ENCODE assay signal across 20 cellular contexts in the genomic region with DNA sequence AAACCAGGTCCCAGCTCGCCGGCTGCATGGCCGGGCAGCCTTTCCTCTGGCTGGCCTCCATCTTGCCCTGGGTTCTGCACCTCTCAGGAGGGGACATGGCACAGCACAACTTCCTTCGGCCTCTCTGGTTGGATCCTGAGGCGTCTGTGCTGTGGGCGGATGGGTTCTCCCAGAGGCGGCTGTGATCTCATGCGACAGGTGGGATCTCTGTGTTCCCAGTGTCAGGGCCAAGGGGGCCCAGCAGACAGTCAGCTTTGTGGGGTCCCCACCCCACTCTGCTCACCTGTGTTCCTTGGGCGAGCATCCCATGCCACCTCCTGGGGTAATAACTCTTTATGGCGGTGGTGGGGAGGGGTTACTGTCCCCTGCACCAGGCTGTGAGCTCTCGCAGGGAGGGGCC. TPM values are rescaled to one million over a fixed set of nuclear protein-coding genes. Genes with fewer than 3 reads are reported as not detected.
A peak's percentile ranks its signal among the peaks of the same experiment; 100 is the strongest.
DNase-seq lines count a peak whose midpoint lies in the region; ATAC-seq and TF ChIP-seq lines count a peak whose summit lies in the region.
"Had no signal": no experiment of that assay in that cellular context is flagged by ENCODE, and none has a peak within 500 bp of the region (broad histone marks: within the 10 kb centered on the region; RNA-seq: fewer than 3 reads in every experiment).

No MANE protein-coding gene starts in this region.

- peak; percentile 1 for DNase-seq in Ammon's horn (ENCODE audit: low spot score)
- no peak for DNase-seq in PC-3
- no peak for DNase-seq in dorsolateral prefrontal cortex
- no peak for DNase-seq in neuronal stem cell (ENCODE audit: low spot score)
- DNase-seq in midbrain (lab: John Stamatoyannopoulos, UW): no peak
- DNase-seq in DMS114 treated with DMSO at 0.1 percent for 48 hours (lab: John Stamatoyannopoulos, UW; ENCODE audit: unreplicated experiment): no peak
- no peak for DNase-seq in GM10248 (ENCODE audit: extremely low spot score)
- DNase-seq: C1 segment of cervical spinal cord; CD8-positive, alpha-beta memory T cell; DND-41; HCEC 1CT; NCI-H1092 treated with DMSO at 0.1 percent for 48 hours; NCI-H2081 treated with DMSO at 0.1 percent for 48 hours; NCI-H510A; NCI-H748 treated with DMSO at 0.1 percent for 48 hours; NK-92 treated with Interleukin-12 subunit alpha and Interleukin-12 subunit beta, amount 100 ng/mL, for 24 hours; SHP77 treated with DMSO at 0.1 percent for 48 hours had no signal

- H3K79me2 ChIP-seq in PC-3 (ENCODE audit: low read length): no peaks in the 10 kb centered on the region

- H4K91ac ChIP-seq in neuronal stem cell (ENCODE audit: low read depth, low read length, poor library complexity): no peak overlapping the region

- peak overlapping the region; percentile 82 for H3K9ac ChIP-seq in PC-3 (ENCODE audit: low read length)
- peak overlapping the region; percentile 88 for H3K9ac ChIP-seq in neuronal stem cell (ENCODE audit: low read depth, low read length, poor library complexity)

- no peak overlapping the region for H4K8ac ChIP-seq in neuronal stem cell (ENCODE audit: low read depth, low read length)

- peak overlapping the region; percentile 87 for H2BK5ac ChIP-seq in neuronal stem cell (ENCODE audit: low read length)

- H2AK5ac ChIP-seq in neuronal stem cell (ENCODE audit: low read depth, low read length): peak overlapping the region; percentile 76

- no peak overlapping the region for H3K4me3 ChIP-seq in PC-3 (ENCODE audit: low read length)
- H3K4me3 ChIP-seq in dorsolateral prefrontal cortex: no peak overlapping the region
- H3K4me3 ChIP-seq in neuronal stem cell (ENCODE audit: low read length in 2 of 2): no peak overlapping the region

- ATAC-seq in PC-3: no peak
- ATAC-seq in GM18502 (IDR thresholded peaks at IDR 0.05; ENCODE audit: poor library complexity, unreplicated experiment): no peak

- H3K27ac ChIP-seq in PC-3 (ENCODE audit: low read length): peak overlapping the region; percentile 90
- H3K27ac ChIP-seq in dorsolateral prefrontal cortex: peak overlapping the region in 57 of 59 donors; percentile 36 to 100 (median 84)
- no peak overlapping the region for H3K27ac ChIP-seq in neuronal stem cell (replicated peaks; ENCODE audit: low read length)

- H3K9me2 ChIP-seq in PC-3 (replicated peaks; ENCODE audit: low read length): no peaks in the 10 kb centered on the region

- H3K23ac ChIP-seq in neuronal stem cell (ENCODE audit: low read depth, low read length, poor library complexity): no peak overlapping the region

- H3K18ac ChIP-seq in neuronal stem cell (ENCODE audit: low read length): peak overlapping the region; percentile 90

- no peak overlapping the region for H2BK12ac ChIP-seq in neuronal stem cell (ENCODE audit: low read length)

- peak overlapping the region; percentile 58 for H3K4ac ChIP-seq in neuronal stem cell (ENCODE audit: low read length)

- no TSS peak for BruUV-seq in PC-3 (replicated peaks; lab: Mats Ljungman, UMichigan)

- peak overlapping the region; percentile 24 for H2BK120ac ChIP-seq in neuronal stem cell (ENCODE audit: low read depth, low read length)

- H3K4me2 ChIP-seq in PC-3 (ENCODE audit: low read length) (peak overlapping the region; percentile 46; the same call in 1 of the 2 replicates), neuronal stem cell (ENCODE audit: insufficient read depth, low read length, poor library complexity, severe bottlenecking) (no peak overlapping the region)

- POLR2A ChIA-PET in PC-3 (lab: Charles Lee; ENCODE audit: unreplicated experiment) (no interaction called here), GM10248 (lab: Yijun Ruan, JAX) (no interaction called here)

- WGBS in neuronal stem cell (ENCODE audit: extremely low coverage in 2 of 2, insufficient read length in 2 of 2, insufficient replicate concordance in 1 of 2), 2 donors: no CpG with 5 or more reads among the region's 11 CpGs

- H4K20me1 ChIP-seq in PC-3 (ENCODE audit: low read length): no peaks in the 10 kb centered on the region

- peak overlapping the region; percentile 88 for H2BK15ac ChIP-seq in neuronal stem cell (ENCODE audit: low read length)

- no peaks in the 10 kb centered on the region for H3K27me3 ChIP-seq in PC-3 (ENCODE audit: low read length)
- H3K27me3 ChIP-seq in dorsolateral prefrontal cortex: peaks cover 0 to 7% (median 0%) of the 10 kb centered on the region in 45 donors
- H3K27me3 ChIP-seq in neuronal stem cell (ENCODE audit: control insufficient read depth in 3 of 3, insufficient read depth in 3 of 3, low read depth in 1 of 3, low read length in 3 of 3): peaks cover 0 to 39% (median 0%) of the 10 kb centered on the region in 3 experiments

- CTCF ChIA-PET in PC-3 (lab: Charles Lee): interaction anchor here (0.6 kb wide), 1 partner anchor 278 kb away, joined by 3 read pairs; no protein-coding TSS in a partner anchor
- CTCF ChIA-PET in GM10248 (lab: Yijun Ruan, JAX): interaction anchor here (0.8 to 1.7 kb wide), 5 partner anchors 9 to 124 kb away, joined by 3 to 4 read pairs (median 3); no protein-coding TSS in a partner anchor

- TF ChIP-seq CTCF in PC-3 (conservative IDR thresholded peaks at IDR 0.05; ENCODE audit: low read depth, low read length) (no peak), dorsolateral prefrontal cortex (IDR thresholded peaks at IDR 0.05 in 54 of 56, conservative IDR thresholded peaks at IDR 0.05 in 2 of 56; ENCODE audit: low read depth in 1 of 56, partially characterized antibody in 56 of 56) (no peak), GM10248 (IDR thresholded peaks at IDR 0.05; ENCODE audit: control extremely low read depth, extremely low read depth, low read depth, missing control alignments) (no peak)

- H3F3A ChIP-seq in PC-3 (ENCODE audit: low read length, unreplicated experiment): no peaks in the 10 kb centered on the region

- H3K79me1 ChIP-seq in neuronal stem cell (ENCODE audit: low read depth, low read length): no peaks in the 10 kb centered on the region

- H2AFZ ChIP-seq in PC-3 (ENCODE audit: low read length): no peak overlapping the region
- H2AFZ ChIP-seq in neuronal stem cell (ENCODE audit: low read length): peak overlapping the region; percentile 83

- H3K14ac ChIP-seq in neuronal stem cell (ENCODE audit: low read length): no peak overlapping the region

- H3K4me1 ChIP-seq in PC-3 (ENCODE audit: insufficient read depth, low read length) (peaks cover 59% of the 10 kb centered on the region), neuronal stem cell (ENCODE audit: control insufficient read depth in 2 of 2, insufficient read depth in 1 of 2, low read depth in 1 of 2, low read length in 2 of 2) (peaks cover 15 to 42% of the 10 kb centered on the region in 2 donors)

- H3K36me3 ChIP-seq in PC-3 (ENCODE audit: low read depth, low read length) (no peaks in the 10 kb centered on the region), neuronal stem cell (replicated peaks in 1 of 2; ENCODE audit: control insufficient read depth in 2 of 2, insufficient read depth in 2 of 2, low read length in 2 of 2) (no peaks in the 10 kb centered on the region)

- intact Hi-C loops in PC-3 (cut with micrococcal nuclease): no loop called here
- intact Hi-C loops in dorsolateral prefrontal cortex (cut with DNase I): no loop called here

- no peaks in the 10 kb centered on the region for H3K9me3 ChIP-seq in PC-3 (ENCODE audit: low read length)
- H3K9me3 ChIP-seq in neuronal stem cell (replicated peaks in 1 of 2; ENCODE audit: control insufficient read depth in 2 of 2, insufficient read depth in 1 of 2, low read depth in 1 of 2, low read length in 2 of 2): no peaks in the 10 kb centered on the region

RNA-seq across cellular contexts. Expression of a gene that starts 35.8 kb away (rescaled TPM):
- total RNA-seq in PC-3 (2014; rRNA removed): 3.9 and 6.2 TPM in 2 replicates
- 100 to 1,000 TPM in 11 of 120 experiments, 10 to 100 TPM in 106, 1 to 10 TPM in 3; 7.4 to 185 (median 44.7) TPM for total RNA-seq in dorsolateral prefrontal cortex
- polyA plus RNA-seq in neuronal stem cell (2013, experiment 1 of 2): 0.06 TPM
- 0.07 TPM for polyA plus RNA-seq in neuronal stem cell (2013, experiment 2 of 2)
- total RNA-seq: CD8-positive, alpha-beta memory T cell; G401; RPMI7951 had no signal
- polyA plus RNA-seq: CD8-positive, alpha-beta memory T cell had no signal

RNA-seq across cellular contexts. Expression of a gene that starts 38.2 kb away (rescaled TPM):
- total RNA-seq in PC-3 (2014; rRNA removed): 29.6 and 30.9 TPM in 2 replicates
- total RNA-seq in dorsolateral prefrontal cortex: 10 to 100 TPM in 13 of 120 experiments, 1 to 10 TPM in 107; 1.3 to 18.4 (median 4.9) TPM
- polyA plus RNA-seq in neuronal stem cell (2013, experiment 1 of 2): 0.10 TPM
- polyA plus RNA-seq in neuronal stem cell (2013, experiment 2 of 2): 0.01 TPM
- total RNA-seq: G401 had no signal
